In the genomic region with DNA sequence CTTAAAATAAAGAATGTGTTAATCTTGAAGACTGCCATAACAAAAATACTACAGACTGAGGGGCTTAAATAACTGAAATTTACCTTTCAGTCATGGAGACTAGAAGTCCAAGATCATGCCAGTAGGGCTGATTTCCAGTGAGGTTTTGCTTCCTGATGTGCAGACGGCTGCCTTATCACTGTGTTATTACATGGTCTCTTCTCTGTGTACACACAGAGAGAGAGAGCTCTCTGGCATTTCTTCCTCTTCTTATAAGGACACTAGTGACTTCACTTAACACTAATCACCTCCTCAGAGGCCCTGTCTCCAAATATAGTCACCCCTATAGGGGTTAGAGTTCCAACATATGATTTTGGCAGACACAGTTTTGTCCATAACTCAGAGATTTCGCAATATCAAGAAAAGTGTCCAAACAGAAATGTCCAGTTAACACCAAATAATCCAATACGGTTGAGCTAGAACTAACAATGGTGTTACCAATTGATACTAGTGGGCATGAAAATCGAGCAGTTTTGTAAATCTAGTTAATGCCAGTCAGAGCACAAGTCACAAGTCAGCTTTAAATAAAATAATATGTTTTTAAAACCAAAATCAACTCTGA, we compare ENCODE assay signal across 27 cellular contexts.
"Had no signal": no experiment of that assay in that cellular context is flagged by ENCODE, and none has a peak within 500 bp of the region (broad histone marks: within the 10 kb centered on the region; RNA-seq: fewer than 3 reads in every experiment).

No MANE protein-coding gene starts in this region.

- H3K27me3 ChIP-seq: foreskin keratinocyte, heart left ventricle, right atrium auricular region, stomach, thyroid gland, upper lobe of left lung had no signal

- FAIRE-seq: astrocyte had no signal

- DNase-seq: activated CD4-positive, alpha-beta T cell treated with anti-CD3 and anti-CD28 coated beads, Interleukin-2, amount 50 U/mL, for 1 hour; activated CD4-positive, CD25-positive, alpha-beta regulatory T cell treated with anti-CD3 and anti-CD28 coated beads, Interleukin-2, amount 50 U/mL, for 72 hours; activated CD8-positive, alpha-beta T cell treated with anti-CD3 and anti-CD28 coated beads for 36 hours; activated gamma-delta T cell treated with Interleukin-2 at 50 U/mL for 16 hours; activated naive CD4-positive, alpha-beta T cell treated with anti-CD3 and anti-CD28 coated beads, Interleukin-2, amount 50 U/mL, for 16 hours; activated T-cell treated with anti-CD3 and anti-CD28 coated beads, Interleukin-2, amount 50 U/mL, for 4 hours; amniotic stem cell; caudate nucleus; endodermal cell; foreskin keratinocyte; heart left ventricle; hypothalamus; immature natural killer cell; lower lobe of right lung; mesenchymal stem cell; naive thymus-derived CD8-positive, alpha-beta T cell; occipital lobe; stimulated activated CD4-positive, alpha-beta T cell treated with anti-CD3 and anti-CD28 coated beads, Interleukin-15, amount 100 ng/mL, for 24 hours; stimulated activated CD4-positive, alpha-beta T cell treated with anti-CD3 and anti-CD28 coated beads, Interleukin-2, amount 100 ng/mL, for 24 hours; stimulated activated naive B cell treated with anti-CD40 and anti-IgM and Interleukin-4, amounts not matched to agents 10 μg/mL and 1 μg/mL and 100 μg/mL, for 72 hours; stomach; thyroid gland; upper lobe of left lung had no signal

- H3K36me3 ChIP-seq: heart left ventricle, lower lobe of right lung, right atrium auricular region, stomach, thyroid gland, upper lobe of left lung had no signal

- H3K4me1 ChIP-seq: foreskin keratinocyte, heart left ventricle, lower lobe of right lung, right atrium auricular region, stomach, thyroid gland, upper lobe of left lung had no signal

- H3K4me3 ChIP-seq: heart left ventricle, lower lobe of right lung, right atrium auricular region, stomach, thyroid gland, upper lobe of left lung had no signal

- ATAC-seq: activated CD8-positive, alpha-beta T cell treated with anti-CD3 and anti-CD28 coated beads for 36 hours; activated T-cell treated with anti-CD3 and anti-CD28 coated beads, Interleukin-2, amount 50 U/mL, for 4 hours; activated T-helper 17 cell treated with anti-CD3 and anti-CD28 coated beads, Interleukin-2, amount 50 U/mL, for 72 hours; esophagus mucosa; foreskin keratinocyte; heart left ventricle; lower lobe of right lung; naive thymus-derived CD8-positive, alpha-beta T cell; stimulated activated naive B cell treated with anti-CD40 and anti-IgM and Interleukin-4, amounts not matched to agents 10 μg/mL and 1 μg/mL and 100 μg/mL, for 72 hours had no signal

- H3K27ac ChIP-seq: foreskin keratinocyte, heart left ventricle, lower lobe of right lung, right atrium auricular region, stomach, thyroid gland, upper lobe of left lung had no signal

- H3K9me3 ChIP-seq: lower lobe of right lung, right atrium auricular region, thyroid gland, upper lobe of left lung had no signal
